In genomic region chr11:102393272-102393730, GRCh38 we compare ENCODE assay signal across 9 cellular contexts. TPM values are rescaled to one million over a fixed set of nuclear protein-coding genes. Genes with fewer than 3 reads are reported as not detected.
DNase-seq lines count a peak whose midpoint lies in the region; ATAC-seq and TF ChIP-seq lines count a peak whose summit lies in the region.
"Had no signal": no experiment of that assay in that cellular context is flagged by ENCODE, and none has a peak within 500 bp of the region (broad histone marks: within the 10 kb centered on the region; RNA-seq: fewer than 3 reads in every experiment).

No MANE protein-coding gene starts in this region.

- POLR2A ChIA-PET in CD8-positive, alpha-beta T cell (lab: Charles Lee): interaction anchor here (0.6 to 4.5 kb wide), 7 partner anchors 8 to 77 kb away, joined by 3 to 21 read pairs (median 3); no protein-coding TSS in a partner anchor
- POLR2A ChIA-PET in activated CD8-positive, alpha-beta T cell treated with anti-CD3 and anti-CD28 coated beads, Interleukin-2, amount 10 ng/mL, durations not matched to agents 7 days and 5 days (lab: Charles Lee): interaction anchor here (0.7 to 1.2 kb wide), 2 partner anchors 9 to 47 kb away, joined by 3 read pairs; no protein-coding TSS in a partner anchor

- H3K27me3 Mint-ChIP-seq in CD8-positive, alpha-beta T cell (ENCODE audit: low read depth): no peaks in the 10 kb centered on the region
- H3K27me3 Mint-ChIP-seq in activated CD8-positive, alpha-beta T cell treated with anti-CD3 and anti-CD28 coated beads, Interleukin-2, amount 10 ng/mL, durations not matched to agents 7 days and 5 days (ENCODE audit: low read depth): no peaks in the 10 kb centered on the region
- H3K27me3 Mint-ChIP-seq in naive B cell: no peaks in the 10 kb centered on the region

- H3K27ac ChIP-seq in CD8-positive, alpha-beta T cell (ENCODE audit: low read depth, low read length): no peak overlapping the region

- H3K36me3 Mint-ChIP-seq in CD8-positive, alpha-beta T cell: peaks cover 79% of the 10 kb centered on the region
- H3K36me3 Mint-ChIP-seq in activated CD8-positive, alpha-beta T cell treated with anti-CD3 and anti-CD28 coated beads, Interleukin-2, amount 10 ng/mL, durations not matched to agents 7 days and 5 days (ENCODE audit: low read depth): peaks cover 63% of the 10 kb centered on the region
- no peaks in the 10 kb centered on the region for H3K36me3 Mint-ChIP-seq in naive B cell

- no peaks in the 10 kb centered on the region for H3K9me3 Mint-ChIP-seq in CD8-positive, alpha-beta T cell
- H3K9me3 Mint-ChIP-seq in activated CD8-positive, alpha-beta T cell treated with anti-CD3 and anti-CD28 coated beads, Interleukin-2, amount 10 ng/mL, durations not matched to agents 7 days and 5 days (ENCODE audit: insufficient read depth): no peaks in the 10 kb centered on the region
- no peaks in the 10 kb centered on the region for H3K9me3 Mint-ChIP-seq in naive B cell

- peak; percentile 23 for TF ChIP-seq POLR2A in GM19193 (IDR thresholded peaks at IDR 0.05; ENCODE audit: extremely low read depth, insufficient read depth, insufficient read length)

- H3K36me3 ChIP-seq in CD8-positive, alpha-beta T cell (ENCODE audit: insufficient read depth, low read length): peaks cover 7% of the 10 kb centered on the region

- DNase-seq in CD8-positive, alpha-beta T cell: no peak
- DNase-seq in activated CD8-positive, alpha-beta T cell treated with anti-CD3 and anti-CD28 coated beads, Interleukin-2, amount 10 ng/mL, durations not matched to agents 7 days and 5 days: no peak
- DNase-seq in naive B cell (no peak), NCI-H1930 (lab: John Stamatoyannopoulos, UW) (no peak), cortex of kidney (lab: John Stamatoyannopoulos, UW) (no peak), 8988T (no peak)
- DNase-seq: C1 segment of cervical spinal cord had no signal

- H3K4me3 Mint-ChIP-seq in CD8-positive, alpha-beta T cell: no peak overlapping the region
- H3K4me3 Mint-ChIP-seq in activated CD8-positive, alpha-beta T cell treated with anti-CD3 and anti-CD28 coated beads, Interleukin-2, amount 10 ng/mL, durations not matched to agents 7 days and 5 days: no peak overlapping the region
- H3K4me3 Mint-ChIP-seq in naive B cell: no peak overlapping the region

- peaks cover 34% of the 10 kb centered on the region for H3K4me1 ChIP-seq in CD8-positive, alpha-beta T cell (ENCODE audit: insufficient read depth, low read length)

- no peaks in the 10 kb centered on the region for H3K9me3 ChIP-seq in CD8-positive, alpha-beta T cell (ENCODE audit: low read length)

- no peak for ATAC-seq in CD8-positive, alpha-beta T cell
- ATAC-seq in activated CD8-positive, alpha-beta T cell treated with anti-CD3 and anti-CD28 coated beads, Interleukin-2, amount 10 ng/mL, durations not matched to agents 7 days and 5 days: peak; percentile 30
- ATAC-seq in naive B cell (ENCODE audit: low read depth in 2 of 2): peak in 1 of 2 donors; percentile 15
- ATAC-seq: SK-N-SH treated with all-trans-retinoic acid at 6 μM for 48 hours had no signal

- TF ChIP-seq CTCF in CD8-positive, alpha-beta T cell (IDR thresholded peaks at IDR 0.05): no peak

- CTCF ChIA-PET in CD8-positive, alpha-beta T cell (lab: Charles Lee): interaction anchor here (0.5 to 6.1 kb wide), 15 partner anchors 8 to 273 kb away, joined by 3 to 49 read pairs (median 4); no protein-coding TSS in a partner anchor
- CTCF ChIA-PET in activated CD8-positive, alpha-beta T cell treated with anti-CD3 and anti-CD28 coated beads, Interleukin-2, amount 10 ng/mL, durations not matched to agents 7 days and 5 days (lab: Charles Lee): interaction anchor here (1.2 to 6.1 kb wide), 12 partner anchors 11 to 220 kb away, joined by 3 to 56 read pairs (median 6); no protein-coding TSS in a partner anchor

- intact Hi-C loops in CD8-positive, alpha-beta T cell (cut with DNase I, micrococcal nuclease): no loop called here

- no peak overlapping the region for H3K4me3 ChIP-seq in CD8-positive, alpha-beta T cell (ENCODE audit: low read depth, low read length)

- H3K4me1 Mint-ChIP-seq in CD8-positive, alpha-beta T cell (ENCODE audit: low read depth): peaks cover 51% of the 10 kb centered on the region
- peaks cover 31% of the 10 kb centered on the region for H3K4me1 Mint-ChIP-seq in activated CD8-positive, alpha-beta T cell treated with anti-CD3 and anti-CD28 coated beads, Interleukin-2, amount 10 ng/mL, durations not matched to agents 7 days and 5 days (ENCODE audit: low read depth)
- H3K4me1 Mint-ChIP-seq in naive B cell: peaks cover 13 to 24% (median 21%) of the 10 kb centered on the region in 3 donors

- no peaks in the 10 kb centered on the region for H3K27me3 ChIP-seq in CD8-positive, alpha-beta T cell (ENCODE audit: insufficient read depth, low read length)

- H3K27ac Mint-ChIP-seq in CD8-positive, alpha-beta T cell: peak overlapping the region; percentile 76
- peak overlapping the region; percentile 75 for H3K27ac Mint-ChIP-seq in activated CD8-positive, alpha-beta T cell treated with anti-CD3 and anti-CD28 coated beads, Interleukin-2, amount 10 ng/mL, durations not matched to agents 7 days and 5 days
- peak overlapping the region; percentile 31 to 83 (median 60) for H3K27ac Mint-ChIP-seq in naive B cell

RNA-seq across cellular contexts. Expression of gene BIRC2, which starts 46.3 kb away (rescaled TPM):
- 100 to 1,000 TPM; 161 to 178 TPM for total RNA-seq in CD8-positive, alpha-beta T cell
- 10 to 100 TPM; 28.3 to 30.4 TPM for total RNA-seq in activated CD8-positive, alpha-beta T cell treated with anti-CD3 and anti-CD28 coated beads, Interleukin-2, amount 10 ng/mL, durations not matched to agents 7 days and 5 days
- polyA plus RNA-seq in naive B cell (ENCODE audit: low read depth in 6 of 6): 10 to 100 TPM; 28.2 to 43.9 (median 35.6) TPM

RNA-seq across cellular contexts. Expression of gene TMEM123, which starts 59.3 kb away (rescaled TPM):
- 100 to 1,000 TPM; 320 to 330 TPM for total RNA-seq in CD8-positive, alpha-beta T cell
- total RNA-seq in activated CD8-positive, alpha-beta T cell treated with anti-CD3 and anti-CD28 coated beads, Interleukin-2, amount 10 ng/mL, durations not matched to agents 7 days and 5 days: 100 to 1,000 TPM; 434 to 461 TPM
- polyA plus RNA-seq in naive B cell (ENCODE audit: low read depth in 6 of 6): 100 to 1,000 TPM; 429 to 518 (median 477) TPM

Comparison
In these comparisons a context has a peak if more than half of its experiments do, and no peak if none do; other contexts are left out.
1. RNA of gene BIRC2, which starts 46.3 kb away (total RNA-seq): 161 to 178 TPM in CD8-positive, alpha-beta T cell; 28.3 to 30.4 TPM in activated CD8-positive, alpha-beta T cell treated with anti-CD3 and anti-CD28 coated beads, Interleukin-2, amount 10 ng/mL, durations not matched to agents 7 days and 5 days; every median in the first group is over 4 times any median in the second.
2. Peak in every context shown above with its lines, with median percentiles within 50 percentile points of each other: H3K27ac Mint-ChIP-seq.